Comparison of ENCODE assay signal across 13 cellular contexts in the genomic region with DNA sequence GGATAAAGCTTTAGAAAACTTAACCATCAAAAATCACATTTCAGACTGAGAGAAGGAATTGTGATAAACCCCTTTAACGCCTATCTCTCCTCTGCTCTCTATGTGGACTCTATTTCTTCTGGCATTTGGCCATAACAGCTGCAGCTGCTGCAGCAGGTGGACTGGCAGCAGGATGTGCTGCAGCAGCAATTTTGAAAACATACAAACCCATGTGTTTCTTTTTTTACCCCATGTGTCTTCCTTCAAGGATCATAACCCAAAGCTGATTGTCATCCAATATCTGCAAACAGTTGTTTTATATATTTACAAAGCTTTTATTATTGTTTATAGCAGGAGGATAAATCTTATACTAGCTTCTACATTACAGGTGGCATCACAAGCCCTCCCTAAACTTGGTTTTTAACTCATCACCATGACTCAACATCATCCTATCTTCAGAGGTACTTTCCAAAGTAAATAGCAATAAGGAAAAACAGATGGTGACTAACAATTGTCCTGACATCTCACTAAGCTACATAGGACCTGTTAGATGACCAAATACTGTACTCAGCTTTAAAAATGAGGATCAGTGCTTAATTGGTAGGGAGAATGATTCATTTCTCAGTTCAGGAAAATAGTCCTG. TPM values are rescaled to one million over a fixed set of nuclear protein-coding genes. Genes with fewer than 3 reads are reported as not detected.
DNase-seq lines count a peak whose midpoint lies in the region; ATAC-seq and TF ChIP-seq lines count a peak whose summit lies in the region.
"Had no signal": no experiment of that assay in that cellular context is flagged by ENCODE, and none has a peak within 500 bp of the region (broad histone marks: within the 10 kb centered on the region; RNA-seq: fewer than 3 reads in every experiment).

No MANE protein-coding gene starts in this region.

- TF ChIP-seq CTCF in osteocyte (IDR thresholded peaks at IDR 0.05) = no peak

- DNase-seq in AG08395 (ENCODE audit: low spot score) (peak; percentile 29), GM04503 (ENCODE audit: low read depth) (peak; percentile 21), NCI-H748 (lab: John Stamatoyannopoulos, UW; ENCODE audit: unreplicated experiment) (peak; percentile 95), fibroblast of gingiva (ENCODE audit: low read depth) (peak; percentile 40), osteocyte (ENCODE audit: extremely low spot score, unreplicated experiment) (no peak)
- DNase-seq in activated CD4-positive, CD25-positive, alpha-beta regulatory T cell treated with anti-CD3 and anti-CD28 coated beads, Interleukin-2, amount 50 U/mL, for 72 hours = no peak
- DNase-seq in activated CD4-positive, CD25-positive, alpha-beta regulatory T cell (lab: John Stamatoyannopoulos, UW) = no peak
- DNase-seq: foreskin melanocyte, lower lobe of right lung, psoas muscle had no signal

- H3K4me3 Mint-ChIP-seq in osteocyte (ENCODE audit: unreplicated experiment) = no peak overlapping the region
- H3K4me3 Mint-ChIP-seq: CD4-positive, alpha-beta memory T cell had no signal

- peaks cover 35% of the 10 kb centered on the region for H3K27me3 Mint-ChIP-seq in osteocyte (ENCODE audit: unreplicated experiment)

- peaks cover 3% of the 10 kb centered on the region for H3K4me1 Mint-ChIP-seq in osteocyte (ENCODE audit: unreplicated experiment)

- no peak overlapping the region for H3K27ac Mint-ChIP-seq in osteocyte (ENCODE audit: unreplicated experiment)
- H3K27ac Mint-ChIP-seq: IgD-negative memory B cell had no signal

- H3K36me3 Mint-ChIP-seq in osteocyte (ENCODE audit: unreplicated experiment) = no peaks in the 10 kb centered on the region
- H3K36me3 Mint-ChIP-seq: IgD-negative memory B cell had no signal

- no peak for ATAC-seq in GM18868 (IDR thresholded peaks at IDR 0.05; ENCODE audit: unreplicated experiment)
- ATAC-seq: lower lobe of right lung, psoas muscle had no signal

- H3K9me3 Mint-ChIP-seq in osteocyte (ENCODE audit: unreplicated experiment) = peaks cover 9% of the 10 kb centered on the region

RNA-seq across cellular contexts. Expression of a gene that starts 14.5 kb away (rescaled TPM):
- not detected in 2 replicates for total RNA-seq in osteocyte
- total RNA-seq: CD4-positive, alpha-beta memory T cell; lower lobe of right lung; psoas muscle had no signal

RNA-seq across cellular contexts. Expression of a gene that starts 20.3 kb away (rescaled TPM):
- not detected in 2 replicates for total RNA-seq in osteocyte
- total RNA-seq: CD4-positive, alpha-beta memory T cell; lower lobe of right lung; psoas muscle had no signal

RNA-seq across cellular contexts. Expression of a gene that starts 22.3 kb away (rescaled TPM):
- not detected in 2 replicates for total RNA-seq in osteocyte
- total RNA-seq: CD4-positive, alpha-beta memory T cell; lower lobe of right lung; psoas muscle had no signal

RNA-seq across cellular contexts. Expression of a gene that starts 25.8 kb away (rescaled TPM):
- total RNA-seq in osteocyte = not detected in 2 replicates
- total RNA-seq: CD4-positive, alpha-beta memory T cell; lower lobe of right lung; psoas muscle had no signal

RNA-seq across cellular contexts. Expression of a gene that starts 27.2 kb away (rescaled TPM):
- total RNA-seq in osteocyte = not detected in 2 replicates
- total RNA-seq: CD4-positive, alpha-beta memory T cell; lower lobe of right lung; psoas muscle had no signal

Comparison
In these comparisons a context has a peak if more than half of its experiments do, and no peak if none do; other contexts are left out.
1. DNase-seq: peak in AG08395 (single experiment), GM04503 (single experiment), NCI-H748 (single experiment) and fibroblast of gingiva (single experiment); none in osteocyte (single experiment), activated CD4-positive, CD25-positive, alpha-beta regulatory T cell treated with anti-CD3 and anti-CD28 coated beads, Interleukin-2, amount 50 U/mL, for 72 hours (single experiment) and activated CD4-positive, CD25-positive, alpha-beta regulatory T cell (0 of 4).